Comparison of ENCODE assay signal across 10 cellular contexts in genomic region chrX:149527705-149528104, GRCh38. TPM values are rescaled to one million over a fixed set of nuclear protein-coding genes. Genes with fewer than 3 reads are reported as not detected.
DNase-seq lines count a peak whose midpoint lies in the region; ATAC-seq, FAIRE-seq and TF ChIP-seq lines count a peak whose summit lies in the region.
"Had no signal": no experiment of that assay in that cellular context is flagged by ENCODE, and none has a peak within 500 bp of the region (broad histone marks: within the 10 kb centered on the region; RNA-seq: fewer than 3 reads in every experiment).

No MANE protein-coding gene starts in this region.

- H3K9ac ChIP-seq in kidney (ENCODE audit: low read length in 2 of 2) = no peak overlapping the region

- peak; percentile 54 for FAIRE-seq in kidney (lab: Jason Lieb, UNC)

- H3K4me1 Mint-ChIP-seq in CD14-positive monocyte = peaks cover 17% of the 10 kb centered on the region
- peaks cover 32% of the 10 kb centered on the region for H3K4me1 Mint-ChIP-seq in activated naive CD4-positive, alpha-beta T cell treated with anti-CD3 and anti-CD28 coated beads, Interleukin-2, amount 10 ng/mL, durations not matched to agents 7 days and 5 days

- H3K27ac Mint-ChIP-seq in CD14-positive monocyte = peak overlapping the region in 1 of 7 donors; percentile 37
- peak overlapping the region; percentile 73 for H3K27ac Mint-ChIP-seq in activated naive CD4-positive, alpha-beta T cell treated with anti-CD3 and anti-CD28 coated beads, Interleukin-2, amount 10 ng/mL, durations not matched to agents 7 days and 5 days

- H3K4me3 ChIP-seq in kidney (ENCODE audit: low read length in 2 of 2) (no peak overlapping the region), aorta (ENCODE audit: low read length in 2 of 2) (no peak overlapping the region)

- no peak overlapping the region for H3K4me3 Mint-ChIP-seq in CD14-positive monocyte
- no peak overlapping the region for H3K4me3 Mint-ChIP-seq in activated naive CD4-positive, alpha-beta T cell treated with anti-CD3 and anti-CD28 coated beads, Interleukin-2, amount 10 ng/mL, durations not matched to agents 7 days and 5 days

- H3K27me3 Mint-ChIP-seq in CD14-positive monocyte (ENCODE audit: low read depth in 3 of 3) = peaks cover 0 to 1% (median 0%) of the 10 kb centered on the region in 3 donors
- no peaks in the 10 kb centered on the region for H3K27me3 Mint-ChIP-seq in activated naive CD4-positive, alpha-beta T cell treated with anti-CD3 and anti-CD28 coated beads, Interleukin-2, amount 10 ng/mL, durations not matched to agents 7 days and 5 days
- H3K27me3 Mint-ChIP-seq: naive B cell had no signal

- no peak overlapping the region for H3K27ac ChIP-seq in kidney (ENCODE audit: low read depth in 2 of 2, low read length in 2 of 2)
- H3K27ac ChIP-seq in aorta (ENCODE audit: low read depth in 1 of 2, low read length in 2 of 2) = no peak overlapping the region

- peaks cover 2 to 4% of the 10 kb centered on the region in 2 donors for H3K36me3 ChIP-seq in kidney (ENCODE audit: control insufficient read depth in 1 of 2, insufficient read depth in 2 of 2, low read length in 2 of 2)
- H3K36me3 ChIP-seq in aorta (ENCODE audit: control insufficient read depth in 1 of 2, insufficient read depth in 2 of 2, low read length in 1 of 2) = no peaks in the 10 kb centered on the region

- ATAC-seq in aorta (ENCODE audit: low FRiP score) = peak; percentile 41

- DNase-seq in CD14-positive monocyte (ENCODE audit: low spot score) (no peak), GM10266 (ENCODE audit: extremely low spot score) (no peak), Kasumi-1 (lab: John Stamatoyannopoulos, UW) (peak; percentile 30 to 47), kidney (no peak), aorta (no peak), COR-L47 (lab: John Stamatoyannopoulos, UW) (no peak), cerebellar nuclear complex (lab: John Stamatoyannopoulos, UW) (no peak)
- peak; percentile 46 for DNase-seq in activated naive CD4-positive, alpha-beta T cell treated with anti-CD3 and anti-CD28 coated beads, Interleukin-2, amount 10 ng/mL, durations not matched to agents 7 days and 5 days
- DNase-seq: naive B cell had no signal

- no peaks in the 10 kb centered on the region for H3K4me1 ChIP-seq in kidney (ENCODE audit: control insufficient read depth in 1 of 2, insufficient read depth in 1 of 2, low read depth in 1 of 2, low read length in 2 of 2)
- H3K4me1 ChIP-seq in aorta (ENCODE audit: control insufficient read depth in 1 of 2, insufficient read depth in 2 of 2, low read length in 2 of 2) = no peaks in the 10 kb centered on the region

- intact Hi-C loops in CD14-positive monocyte (cut with micrococcal nuclease) = no loop called here
- intact Hi-C loops in kidney (cut with DNase I) = no loop called here
- intact Hi-C loops in aorta (cut with DNase I) = no loop called here

- CTCF ChIA-PET in activated naive CD4-positive, alpha-beta T cell treated with anti-CD3 and anti-CD28 coated beads, Interleukin-2, amount 10 ng/mL, durations not matched to agents 7 days and 5 days (lab: Charles Lee) = interaction anchor here (1.1 to 1.9 kb wide), 2 partner anchors 14 to 16 kb away, joined by 3 to 13 read pairs; no protein-coding TSS in a partner anchor

- no peaks in the 10 kb centered on the region for H3K9me3 ChIP-seq in kidney (ENCODE audit: control insufficient read depth in 1 of 2, low read length in 2 of 2)
- no peaks in the 10 kb centered on the region for H3K9me3 ChIP-seq in aorta (ENCODE audit: control insufficient read depth, low read length)

- peaks cover 0 to 2% (median 0%) of the 10 kb centered on the region in 7 donors for H3K9me3 Mint-ChIP-seq in CD14-positive monocyte
- H3K9me3 Mint-ChIP-seq in activated naive CD4-positive, alpha-beta T cell treated with anti-CD3 and anti-CD28 coated beads, Interleukin-2, amount 10 ng/mL, durations not matched to agents 7 days and 5 days = no peaks in the 10 kb centered on the region
- H3K9me3 Mint-ChIP-seq: naive B cell had no signal

- H3K36me3 Mint-ChIP-seq in CD14-positive monocyte = peaks cover 5 to 8% of the 10 kb centered on the region in 2 donors
- H3K36me3 Mint-ChIP-seq in activated naive CD4-positive, alpha-beta T cell treated with anti-CD3 and anti-CD28 coated beads, Interleukin-2, amount 10 ng/mL, durations not matched to agents 7 days and 5 days = peaks cover 1% of the 10 kb centered on the region
- H3K36me3 Mint-ChIP-seq: naive B cell had no signal

- peak; percentile 34 for TF ChIP-seq CTCF in CD14-positive monocyte (IDR thresholded peaks at IDR 0.05)
- TF ChIP-seq CTCF in GM10266 (IDR thresholded peaks at IDR 0.05; ENCODE audit: control insufficient read depth, insufficient read depth, low read depth, missing control alignments) = peak; percentile 43
- TF ChIP-seq CTCF in kidney (IDR thresholded peaks at IDR 0.05; ENCODE audit: borderline replicate concordance, extremely low read depth, insufficient read depth) = peak; percentile 28

- no peaks in the 10 kb centered on the region for H3K27me3 ChIP-seq in aorta (ENCODE audit: control insufficient read depth in 1 of 2, insufficient read depth in 2 of 2, low read length in 1 of 2)

- 14 to 44% methylated on average over 1 of the region's 1 CpG for WGBS in aorta, 2 donors

RNA-seq across cellular contexts. Expression of gene EOLA1, which starts 13.1 kb away (rescaled TPM):
- polyA plus RNA-seq in CD14-positive monocyte = 10 to 100 TPM; 15.5 to 20.7 TPM
- 20.2 TPM for total RNA-seq in kidney
- 39.0 TPM for polyA plus RNA-seq in kidney (ENCODE audit: insufficient read depth, low read depth, low replicate concordance)
- 10 to 100 TPM; 16.4 to 18.6 TPM for total RNA-seq in aorta
- 10 to 100 TPM; 21.0 to 25.1 TPM for polyA plus RNA-seq in aorta

RNA-seq across cellular contexts. Expression of gene HSFX3, which starts 22.0 kb away (rescaled TPM):
- polyA plus RNA-seq in CD14-positive monocyte (not detected), kidney (ENCODE audit: insufficient read depth, low read depth, low replicate concordance) (not detected), aorta (under 1 TPM in 1 of 2 donors, not detected in 1; 0.38 TPM)
- total RNA-seq in kidney (not detected), aorta (not detected)
- total RNA-seq: T-helper 2 cell treated with Interferon-gamma antibody and Interleukin-4, amounts not matched to agents 100 ng/mL and 5 ng/mL, for 36 hours had no signal

RNA-seq across cellular contexts. Expression of gene IDS, which starts 22.6 kb away (rescaled TPM):
- polyA plus RNA-seq in CD14-positive monocyte = 10 to 100 TPM; 79.5 to 94.3 TPM
- 85.8 TPM for total RNA-seq in kidney
- polyA plus RNA-seq in kidney (ENCODE audit: insufficient read depth, low read depth, low replicate concordance) = 19.6 TPM
- total RNA-seq in aorta = 100 to 1,000 TPM; 131 to 134 TPM
- 100 to 1,000 TPM; 114 to 115 TPM for polyA plus RNA-seq in aorta

RNA-seq across cellular contexts. Expression of gene MAGEA9B, which starts 59.6 kb away (rescaled TPM):
- not detected for polyA plus RNA-seq in CD14-positive monocyte
- not detected for total RNA-seq in kidney
- not detected for polyA plus RNA-seq in kidney (ENCODE audit: insufficient read depth, low read depth, low replicate concordance)
- not detected for total RNA-seq in aorta
- not detected for polyA plus RNA-seq in aorta
- total RNA-seq: T-helper 2 cell treated with Interferon-gamma antibody and Interleukin-4, amounts not matched to agents 100 ng/mL and 5 ng/mL, for 36 hours had no signal

Comparison
In these comparisons a context has a peak if more than half of its experiments do, and no peak if none do; other contexts are left out.
1. DNase-seq: peak in Kasumi-1 (2 of 2) and activated naive CD4-positive, alpha-beta T cell treated with anti-CD3 and anti-CD28 coated beads, Interleukin-2, amount 10 ng/mL, durations not matched to agents 7 days and 5 days (single experiment); none in CD14-positive monocyte (single experiment), GM10266 (single experiment), kidney (single experiment), aorta (0 of 2), COR-L47 (single experiment) and cerebellar nuclear complex (0 of 2).
2. Peak in every context shown above with its lines, with median percentiles within 50 percentile points of each other: CTCF ChIP-seq.